ENCODE assay signal across 8 cellular contexts in genomic region chr10:79149662-79150443, GRCh38.
DNase-seq lines count a peak whose midpoint lies in the region; ATAC-seq, FAIRE-seq and TF ChIP-seq lines count a peak whose summit lies in the region.

No MANE protein-coding gene starts in this region.

- H3K14ac ChIP-seq in IMR-90 (replicated peaks; ENCODE audit: low read depth, low read length), result peak overlapping the region; percentile 94

- intact Hi-C loops in IMR-90 (cut with micrococcal nuclease) (no loop called here), natural killer cell (cut with micrococcal nuclease) (loop anchor here (5.0 kb wide), 1 partner anchor 83 kb away; the partner anchor contains the start of gene ZMIZ1)

- peak overlapping the region; percentile 60 for H2AFZ ChIP-seq in IMR-90 (replicated peaks; ENCODE audit: low read length, poor library complexity)

- peak overlapping the region; percentile 97 for H2BK120ac ChIP-seq in IMR-90 (ENCODE audit: low read depth, low read length)

- CTCF ChIA-PET in IMR-90 (lab: Yijun Ruan, JAX), result no interaction called here

- peak overlapping the region; percentile 96 for H3K27ac ChIP-seq in IMR-90 (ENCODE audit: insufficient read depth, low read length)

- no peaks in the 10 kb centered on the region for H3K9me3 Mint-ChIP-seq in natural killer cell

- no peak overlapping the region for H3K4me3 ChIP-seq in IMR-90 (ENCODE audit: insufficient read depth, low read depth, low read length)

- H3K9me3 ChIP-seq in IMR-90 (ENCODE audit: control insufficient read depth, insufficient read depth, low read length), result no peaks in the 10 kb centered on the region

- peak; percentile 93 for FAIRE-seq in urothelium cell line (lab: Jason Lieb, UNC)

- POLR2A ChIA-PET in IMR-90 (lab: Charles Lee; ENCODE audit: unreplicated experiment), result no interaction called here

- H3K4me1 ChIP-seq in IMR-90 (ENCODE audit: control insufficient read depth, insufficient read depth, low read length), result peaks cover 62% of the 10 kb centered on the region

- dilution Hi-C loops in IMR-90 (cut with HindIII; ENCODE audit: low sequenced_read_pairs, unreplicated experiment), result no loop called here

- peak overlapping the region; percentile 70 to 71 for H3K27ac Mint-ChIP-seq in natural killer cell

- in situ Hi-C loops in IMR-90 (cut with MboI; ENCODE audit: low sequenced_read_pairs), result no loop called here

- H2BK15ac ChIP-seq in IMR-90 (ENCODE audit: low read depth, low read length), result peak overlapping the region; percentile 83; the same call in 2 of the 3 replicates

- TF ChIP-seq POLR2A in IMR-90 (IDR thresholded peaks at IDR 0.05; ENCODE audit: low read depth, low read length) (no peak; the same call in 1 of the 2 replicates), erythroblast (IDR thresholded peaks at IDR 0.05; ENCODE audit: low read length) (no peak)

- DNase-seq in CD1c-positive myeloid dendritic cell (ENCODE audit: extremely low spot score) (peak; percentile 95), IMR-90 (peak; percentile 61), erythroblast (lab: John Stamatoyannopoulos, UW) (peak; percentile 43 to 56), natural killer cell (peak; percentile 36), urothelium cell line (ENCODE audit: low spot score) (peak; percentile 90), NCI-H2107 (lab: John Stamatoyannopoulos, UW) (no peak)
- DNase-seq in activated CD4-positive, alpha-beta T cell treated with anti-CD3 and anti-CD28 coated beads, Interleukin-2, amount 50 U/mL, for 48 hours, result peak; percentile 54 to 68

- peak overlapping the region; percentile 97 for H2BK20ac ChIP-seq in IMR-90 (ENCODE audit: low read depth, low read length)

- H2BK5ac ChIP-seq in IMR-90 (ENCODE audit: low read depth, low read length, poor library complexity, severe bottlenecking), result peak overlapping the region; percentile 99

- peak overlapping the region; percentile 82 for H3K56ac ChIP-seq in IMR-90 (ENCODE audit: extremely low read depth, insufficient read depth, low read length)

- H3K9me1 ChIP-seq in IMR-90 (ENCODE audit: insufficient read depth, low read length), result peaks cover 54% of the 10 kb centered on the region

- H3K36me3 Mint-ChIP-seq in natural killer cell, result no peaks in the 10 kb centered on the region

- no peaks in the 10 kb centered on the region for H3K27me3 Mint-ChIP-seq in natural killer cell (ENCODE audit: low read depth in 2 of 2)

- peaks cover 44% of the 10 kb centered on the region for H3K36me3 ChIP-seq in IMR-90 (ENCODE audit: control insufficient read depth, insufficient read depth, low read length)

- no peak overlapping the region for H3K4me2 ChIP-seq in IMR-90 (ENCODE audit: low read depth, low read length)

- H3K9ac ChIP-seq in IMR-90 (ENCODE audit: low read depth, low read length), result peak overlapping the region; percentile 71

- BruUV-seq in IMR-90 (replicated peaks; lab: Mats Ljungman, UMichigan), result no TSS peak

- peaks cover 47 to 82% of the 10 kb centered on the region in 2 donors for H3K4me1 Mint-ChIP-seq in natural killer cell

- peak; percentile 87 for ATAC-seq in GM21423 (IDR thresholded peaks at IDR 0.05; ENCODE audit: unreplicated experiment)
- ATAC-seq in IMR-90 (ENCODE audit: low read depth), result peak; percentile 59
- ATAC-seq in natural killer cell, result peak; percentile 73 to 83 (median 74)

- H3K79me1 ChIP-seq in IMR-90 (ENCODE audit: low read depth in 1 of 2, low read length in 2 of 2), result peaks cover 29 to 97% of the 10 kb centered on the region in 2 experiments

- peak overlapping the region; percentile 98 for H3K4ac ChIP-seq in IMR-90 (ENCODE audit: low read depth, low read length)

- H3K18ac ChIP-seq in IMR-90 (ENCODE audit: low read depth, low read length), result peak overlapping the region; percentile 70

- TF ChIP-seq RAD21 in IMR-90 (IDR thresholded peaks at IDR 0.05; ENCODE audit: low read length), result no peak

- TF ChIP-seq CTCF in IMR-90 (conservative IDR thresholded peaks at IDR 0.05; ENCODE audit: low read depth, low read length) (no peak), natural killer cell (IDR thresholded peaks at IDR 0.05) (no peak)

- H4K5ac ChIP-seq in IMR-90 (ENCODE audit: low read depth, low read length), result peak overlapping the region; percentile 88

- H4K20me1 ChIP-seq in IMR-90 (ENCODE audit: insufficient read depth, low read length), result no peaks in the 10 kb centered on the region

- WGBS in IMR-90 (ENCODE audit: extremely low coverage in 2 of 2, insufficient read length in 1 of 2), 2 experiments, result 33% methylated on average over 3 of the region's 27 CpGs; no CpG with 5 or more reads in 1 of the 2 experiments

- no peaks in the 10 kb centered on the region for H3K27me3 ChIP-seq in IMR-90 (ENCODE audit: control insufficient read depth, insufficient read depth, low read length)

- peak overlapping the region; percentile 96 for H3K23ac ChIP-seq in IMR-90 (ENCODE audit: low read depth, low read length)

- H2AK9ac ChIP-seq in IMR-90 (replicated peaks; ENCODE audit: low read depth, low read length, poor library complexity), result peak overlapping the region; percentile 98

- peak overlapping the region; percentile 99 for H4K91ac ChIP-seq in IMR-90 (ENCODE audit: insufficient read depth, low read depth, low read length)

- H4K8ac ChIP-seq in IMR-90 (ENCODE audit: low read depth in 2 of 2, low read length in 2 of 2), result peak overlapping the region; percentile 92 to 94

- H3K4me3 Mint-ChIP-seq in natural killer cell, result peak overlapping the region; percentile 78

- peak overlapping the region; percentile 97 for H2AK5ac ChIP-seq in IMR-90 (ENCODE audit: low read depth, low read length)

TF ChIP-seq in IMR-90, 13 proteins besides CTCF, POLR2A, EP300 and RAD21:
- peak; percentile 4; the same call in 1 of the 2 replicates for TF ChIP-seq FOS (IDR thresholded peaks at IDR 0.05; ENCODE audit: low read depth, low read length)
- no peak for TF ChIP-seq ELK1 (IDR thresholded peaks at IDR 0.05; ENCODE audit: borderline replicate concordance, low read depth, low read length)
- no peak for TF ChIP-seq NFE2L2 (IDR thresholded peaks at IDR 0.05; ENCODE audit: low read depth, low read length)
- TF ChIP-seq RFX5 (IDR thresholded peaks at IDR 0.05; ENCODE audit: low read depth, low read length), result no peak
- peak; percentile 82; the same call in 1 of the 2 replicates for TF ChIP-seq MAZ (IDR thresholded peaks at IDR 0.05; ENCODE audit: borderline replicate concordance, low read depth, low read length)
- no peak for TF ChIP-seq CHD1 (IDR thresholded peaks at IDR 0.05; ENCODE audit: low read depth, low read length)
- 0 out of 2 replicates have a peak, but pooled peaks have one; percentile 8 for TF ChIP-seq SMC3 (IDR thresholded peaks at IDR 0.05; ENCODE audit: low read depth, low read length)
